Comparison of ENCODE assay signal across 14 cellular contexts in the genomic region with DNA sequence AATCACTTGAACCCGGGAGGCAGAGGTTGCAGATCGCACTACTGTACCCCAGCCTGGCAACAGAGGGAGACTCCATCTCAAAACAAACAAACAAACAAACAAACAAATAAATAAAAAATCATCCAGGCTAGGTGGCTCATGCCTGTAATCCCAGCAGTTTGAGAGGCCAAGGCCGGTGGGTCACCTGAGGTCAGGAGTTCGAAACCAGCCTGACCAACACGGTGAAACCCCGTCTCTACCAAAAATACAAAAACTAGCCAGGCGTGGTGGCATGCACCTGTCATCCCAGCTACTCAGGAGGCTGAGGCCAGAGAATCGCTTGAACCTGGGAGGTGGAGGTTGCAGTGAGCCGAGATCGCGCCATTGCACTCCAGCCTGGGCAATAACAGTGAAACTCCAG. TPM values are rescaled to one million over a fixed set of nuclear protein-coding genes. Genes with fewer than 3 reads are reported as not detected.
A peak's percentile ranks its signal among the peaks of the same experiment; 100 is the strongest.
DNase-seq lines count a peak whose midpoint lies in the region; ATAC-seq, FAIRE-seq and TF ChIP-seq lines count a peak whose summit lies in the region.
"Not testable (repeated sequence)": the region's sequence is repeated elsewhere in the genome, so short reads cannot be mapped to it uniquely, and the experiment has no call there.
"Had no signal": no experiment of that assay in that cellular context is flagged by ENCODE, and none has a peak within 500 bp of the region (broad histone marks: within the 10 kb centered on the region; RNA-seq: fewer than 3 reads in every experiment).

No MANE protein-coding gene starts in this region.

- H3K36me3 Mint-ChIP-seq in naive B cell = not testable (repeated sequence)

- WGBS in transverse colon (ENCODE audit: low coverage in 1 of 2), 2 donors = 78 to 82% methylated on average over 7 to 11 of the region's 11 CpGs

- not testable (repeated sequence) for TF ChIP-seq POLR2A in GM12891 (IDR thresholded peaks at IDR 0.05; ENCODE audit: low read depth, low read length); endothelial cell of umbilical vein (IDR thresholded peaks at IDR 0.05; ENCODE audit: low read depth, low read length); transverse colon (IDR thresholded peaks at IDR 0.05)

- FAIRE-seq in GM12891 (lab: Jason Lieb, UNC) = not testable (repeated sequence)
- FAIRE-seq in endothelial cell of umbilical vein (lab: Jason Lieb, UNC) = peak; percentile 73

- H3K27ac Mint-ChIP-seq in naive B cell = peak overlapping the region; percentile 28 to 93 (median 84)

- dilution Hi-C loops in endothelial cell of umbilical vein (cut with MboI; ENCODE audit: extremely low pct_ligation_motif_present, low sequenced_read_pairs) = not testable (repeated sequence)

- H3K4me1 ChIP-seq in KMS-11 (ENCODE audit: low read depth, poor library complexity, severe bottlenecking) (peaks cover 59% of the 10 kb centered on the region), OCI-LY1 (ENCODE audit: insufficient read depth, low read length, severe bottlenecking) (peaks cover 68% of the 10 kb centered on the region)
- H3K4me1 ChIP-seq in endothelial cell of umbilical vein (ENCODE audit: control insufficient read depth, extremely low read depth, insufficient read depth, low read length); transverse colon: not testable (repeated sequence)

- intact Hi-C loops in endothelial cell of umbilical vein (cut with micrococcal nuclease) = not testable (repeated sequence)
- intact Hi-C loops in transverse colon (cut with DNase I; ENCODE audit: low total_unique reads) = loop anchor here (10.0 kb wide), 1 partner anchor 568 kb away; no protein-coding TSS in a partner anchor

- H3K27ac ChIP-seq in KMS-11 (peak overlapping the region; percentile 95), OCI-LY1 (ENCODE audit: low read depth, low read length, poor library complexity, severe bottlenecking) (peak overlapping the region; percentile 93), SU-DHL-6 (ENCODE audit: low read depth, low read length) (peak overlapping the region; percentile 99)
- H3K27ac ChIP-seq in endothelial cell of umbilical vein (ENCODE audit: insufficient read depth, low read depth, low read length); transverse colon: not testable (repeated sequence)

- H3K9me1 ChIP-seq in endothelial cell of umbilical vein (replicated peaks; ENCODE audit: control insufficient read depth, extremely low read depth, insufficient read depth, low read length) = not testable (repeated sequence)

- not testable (repeated sequence) for DNase-seq in GM12891 (ENCODE audit: insufficient read length, low spot score); endothelial cell of umbilical vein (ENCODE audit: low read depth, low spot score); naive B cell
- peak; percentile 18 for DNase-seq in transverse colon

- in situ Hi-C loops in transverse colon (cut with MboI; ENCODE audit: low pct_ligation_motif_present in 1 of 4, low pct_unique_long_range_greater_than_20kb in 1 of 4, low sequenced_read_pairs in 3 of 4) = loop anchor here in 3 of 4 donors (10.0 to 25.0 kb wide), 2 partner anchors 92 to 99 kb away; no protein-coding TSS in a partner anchor

- POLR2A ChIA-PET in endothelial cell of umbilical vein (lab: Charles Lee) = not testable (repeated sequence)

- peak overlapping the region; percentile 89 for H3K4me2 ChIP-seq in KMS-11
- not testable (repeated sequence) for H3K4me2 ChIP-seq in OCI-LY1 (ENCODE audit: low read length); endothelial cell of umbilical vein (ENCODE audit: insufficient read depth, low read length)
- peak overlapping the region; percentile 100 for H3K4me2 ChIP-seq in SU-DHL-6 (ENCODE audit: low read depth, low read length, poor library complexity, severe bottlenecking)

- H3F3A ChIP-seq in OCI-LY1 (ENCODE audit: insufficient read depth, low read length) = not testable (repeated sequence)
- peaks cover 84% of the 10 kb centered on the region for H3F3A ChIP-seq in SU-DHL-6 (ENCODE audit: insufficient read depth)

- H3K4me1 Mint-ChIP-seq in naive B cell = peaks cover 48 to 86% (median 68%) of the 10 kb centered on the region in 3 donors

- H3K9ac ChIP-seq in KMS-11 (peak overlapping the region; percentile 91; the same call in 1 of the 2 replicates), SU-DHL-6 (ENCODE audit: low read length) (peak overlapping the region; percentile 83)
- H3K9ac ChIP-seq in OCI-LY1 (ENCODE audit: low read length); endothelial cell of umbilical vein (replicated peaks; ENCODE audit: extremely low read depth, insufficient read depth, low read length): not testable (repeated sequence)

- CTCF ChIA-PET in endothelial cell of umbilical vein (lab: Charles Lee) = interaction anchor here (1.9 kb wide), 2 partner anchors 14 to 105 kb away, joined by 4 to 7 read pairs; no protein-coding TSS in a partner anchor

- not testable (repeated sequence) for H3K9me2 ChIP-seq in OCI-LY1 (ENCODE audit: low read depth, low read length); SU-DHL-6 (replicated peaks; ENCODE audit: insufficient read depth, low read length)

- H3K27me3 ChIP-seq in KMS-11 (ENCODE audit: insufficient read depth, low read depth); OCI-LY1 (ENCODE audit: insufficient read depth, low read length); SU-DHL-6 (ENCODE audit: low read length); endothelial cell of umbilical vein (ENCODE audit: control insufficient read depth in 2 of 2, insufficient read depth in 2 of 2, low read length in 2 of 2); transverse colon: not testable (repeated sequence)

- not testable (repeated sequence) for H3K36me3 ChIP-seq in KMS-11 (ENCODE audit: insufficient read depth); OCI-LY1 (ENCODE audit: insufficient read depth, low read length); SU-DHL-6 (ENCODE audit: low read length); endothelial cell of umbilical vein (ENCODE audit: control insufficient read depth in 2 of 2, extremely low read depth in 1 of 2, insufficient read depth in 2 of 2, low read length in 2 of 2); transverse colon

- not testable (repeated sequence) for ATAC-seq in naive B cell (ENCODE audit: low read depth in 2 of 2)

- H3K4me3 ChIP-seq in KMS-11 (IDR thresholded peaks at IDR 0.05; ENCODE audit: insufficient read depth, low read depth, low read length); OCI-LY1 (ENCODE audit: low read depth, low read length, poor library complexity, severe bottlenecking); endothelial cell of umbilical vein (replicated peaks in 1 of 3; ENCODE audit: insufficient read depth in 1 of 3, low read depth in 1 of 3, low read length in 3 of 3); transverse colon: not testable (repeated sequence)
- H3K4me3 ChIP-seq in SU-DHL-6 (ENCODE audit: insufficient read depth, low read length, poor library complexity, severe bottlenecking) = peak overlapping the region; percentile 45

- H4K20me1 ChIP-seq in KMS-11 (ENCODE audit: insufficient read depth); OCI-LY1 (ENCODE audit: insufficient read depth, low read length); SU-DHL-6 (ENCODE audit: low read depth, low read length); endothelial cell of umbilical vein (replicated peaks; ENCODE audit: control insufficient read depth, extremely low read depth, insufficient read depth, low read length): not testable (repeated sequence)

- not testable (repeated sequence) for H3K9me3 ChIP-seq in OCI-LY1 (ENCODE audit: low read length); SU-DHL-6 (ENCODE audit: insufficient read depth, low read length); endothelial cell of umbilical vein (replicated peaks; ENCODE audit: control insufficient read depth, insufficient read depth, low read length); transverse colon

- not testable (repeated sequence) for TF ChIP-seq CTCF in KMS-11 (conservative IDR thresholded peaks at IDR 0.05; ENCODE audit: low read depth, low read length); OCI-LY1 (IDR thresholded peaks at IDR 0.05; ENCODE audit: low read length); SU-DHL-6 (IDR thresholded peaks at IDR 0.05; ENCODE audit: insufficient read depth, low read length, poor library complexity, severe bottlenecking); endothelial cell of umbilical vein (IDR thresholded peaks at IDR 0.05; ENCODE audit: extremely low read depth in 1 of 2, insufficient read depth in 1 of 2, low read depth in 1 of 2, low read length in 2 of 2); transverse colon (IDR thresholded peaks at IDR 0.05)

- BruUV-seq in endothelial cell of umbilical vein (replicated peaks; lab: Mats Ljungman, UMichigan) = not testable (repeated sequence)

- not testable (repeated sequence) for TF ChIP-seq EP300 in transverse colon (IDR thresholded peaks at IDR 0.05; ENCODE audit: low read depth)

- H3K79me2 ChIP-seq in KMS-11 (ENCODE audit: insufficient read depth, low read depth) (peaks cover 42% of the 10 kb centered on the region), SU-DHL-6 (ENCODE audit: insufficient read depth, low read length) (peaks cover 22% of the 10 kb centered on the region)
- not testable (repeated sequence) for H3K79me2 ChIP-seq in OCI-LY1 (ENCODE audit: insufficient read depth, low read length); endothelial cell of umbilical vein (ENCODE audit: control insufficient read depth, insufficient read depth, low read length)

- peak overlapping the region; percentile 32 to 84 (median 69) for H3K4me3 Mint-ChIP-seq in naive B cell

- not testable (repeated sequence) for H2AFZ ChIP-seq in KMS-11 (ENCODE audit: low read depth); OCI-LY1 (ENCODE audit: low read length); SU-DHL-6 (ENCODE audit: low read depth, low read length, severe bottlenecking); endothelial cell of umbilical vein (ENCODE audit: low read depth, low read length)

- H3K27me3 Mint-ChIP-seq in naive B cell = not testable (repeated sequence)

- H3K9me3 Mint-ChIP-seq in naive B cell = not testable (repeated sequence)

RNA-seq across cellular contexts. Expression of gene TNFRSF17, which starts 2.0 kb away (rescaled TPM):
- polyA plus RNA-seq in GM12891 (2012; ENCODE audit: low read depth, missing spikeins) = 107 TPM
- total RNA-seq in endothelial cell of umbilical vein (not detected in 2 replicates), transverse colon (1 to 10 TPM in 2 of 4 donors, not detected in 2; 1.2 to 6.0 TPM)
- polyA plus RNA-seq in endothelial cell of umbilical vein (not detected in 2 replicates), naive B cell (ENCODE audit: low read depth in 6 of 6) (10 to 100 TPM; 24.0 to 75.8 (median 39.7) TPM)
- not detected in 2 replicates for polyA plus RNA-seq in endothelial cell of umbilical vein (2011; cell fraction: cytosol; rRNA removed)
- polyA plus RNA-seq in endothelial cell of umbilical vein (2011; cell fraction: nucleus; rRNA removed) = not detected in 2 replicates
- not detected in 2 replicates for polyA plus RNA-seq in endothelial cell of umbilical vein (2012)
- not detected in 2 replicates for polyA minus RNA-seq in endothelial cell of umbilical vein
- polyA minus RNA-seq in endothelial cell of umbilical vein (2011; cell fraction: cytosol; rRNA and poly(A)+ RNA removed) = not detected
- polyA minus RNA-seq in endothelial cell of umbilical vein (2011; cell fraction: nucleus; rRNA and poly(A)+ RNA removed) = not detected in 2 replicates
- total RNA-seq: Caco-2; CD4-positive, alpha-beta T cell; Daoy; GM23338; HT-29; K562 had no signal
- polyA plus RNA-seq: BJ, GM23338, K562 had no signal

RNA-seq across cellular contexts. Expression of gene SNX29, which starts 13.6 kb away (rescaled TPM):
- polyA plus RNA-seq in GM12891 (2012; ENCODE audit: low read depth, missing spikeins) = 19.0 TPM
- 18.2 and 20.3 TPM in 2 replicates for total RNA-seq in endothelial cell of umbilical vein
- polyA plus RNA-seq in endothelial cell of umbilical vein = 4.1 and 4.2 TPM in 2 replicates
- 4.3 and 4.7 TPM in 2 replicates for polyA plus RNA-seq in endothelial cell of umbilical vein (2011; cell fraction: cytosol; rRNA removed)
- polyA plus RNA-seq in endothelial cell of umbilical vein (2011; cell fraction: nucleus; rRNA removed) = 9.3 and 10.7 TPM in 2 replicates
- polyA plus RNA-seq in endothelial cell of umbilical vein (2012) = 6.5 and 7.2 TPM in 2 replicates
- 21.4 and 43.0 TPM in 2 replicates for polyA minus RNA-seq in endothelial cell of umbilical vein
- 3.3 TPM for polyA minus RNA-seq in endothelial cell of umbilical vein (2011; cell fraction: cytosol; rRNA and poly(A)+ RNA removed)
- 54.9 and 56.9 TPM in 2 replicates for polyA minus RNA-seq in endothelial cell of umbilical vein (2011; cell fraction: nucleus; rRNA and poly(A)+ RNA removed)
- 100 to 1,000 TPM in 5 of 6 donors, 10 to 100 TPM in 1; 96.0 to 209 (median 155) TPM for polyA plus RNA-seq in naive B cell (ENCODE audit: low read depth in 6 of 6)
- total RNA-seq in transverse colon = 10 to 100 TPM; 18.1 to 36.3 (median 20.1) TPM

RNA-seq across cellular contexts. Expression of gene NPIPB2, which starts 21.1 kb away (rescaled TPM):
- polyA plus RNA-seq in GM12891 (2012; ENCODE audit: low read depth, missing spikeins) = 8.8 TPM
- 11.7 and 15.4 TPM in 2 replicates for total RNA-seq in endothelial cell of umbilical vein
- polyA plus RNA-seq in endothelial cell of umbilical vein = 5.8 and 8.7 TPM in 2 replicates
- polyA plus RNA-seq in endothelial cell of umbilical vein (2011; cell fraction: cytosol; rRNA removed) = 1.3 and 3.8 TPM in 2 replicates
- 60.8 and 62.2 TPM in 2 replicates for polyA plus RNA-seq in endothelial cell of umbilical vein (2011; cell fraction: nucleus; rRNA removed)
- 4.4 and 10.8 TPM in 2 replicates for polyA plus RNA-seq in endothelial cell of umbilical vein (2012)
- polyA minus RNA-seq in endothelial cell of umbilical vein = 23.2 and 40.7 TPM in 2 replicates
- not detected for polyA minus RNA-seq in endothelial cell of umbilical vein (2011; cell fraction: cytosol; rRNA and poly(A)+ RNA removed)
- 13.2 and 62.7 TPM in 2 replicates for polyA minus RNA-seq in endothelial cell of umbilical vein (2011; cell fraction: nucleus; rRNA and poly(A)+ RNA removed)
- polyA plus RNA-seq in naive B cell (ENCODE audit: low read depth in 6 of 6) = 1 to 10 TPM in 4 of 6 donors, not detected in 2; 1.4 to 8.7 (median 6.1) TPM
- 10 to 100 TPM in 3 of 4 donors, 1 to 10 TPM in 1; 8.7 to 92.3 (median 25.2) TPM for total RNA-seq in transverse colon
- total RNA-seq: Daoy had no signal

RNA-seq across cellular contexts. Expression of gene GSPT1, which starts 47.2 kb away (rescaled TPM):
- 67.9 TPM for polyA plus RNA-seq in GM12891 (2012; ENCODE audit: low read depth, missing spikeins)
- total RNA-seq in endothelial cell of umbilical vein (137 and 152 TPM in 2 replicates), transverse colon (10 to 100 TPM; 29.9 to 98.9 (median 64.6) TPM)
- polyA plus RNA-seq in endothelial cell of umbilical vein (31.2 and 40.3 TPM in 2 replicates), naive B cell (ENCODE audit: low read depth in 6 of 6) (10 to 100 TPM; 35.4 to 65.5 (median 54.3) TPM)
- 64.6 and 71.3 TPM in 2 replicates for polyA plus RNA-seq in endothelial cell of umbilical vein (2011; cell fraction: cytosol; rRNA removed)
- polyA plus RNA-seq in endothelial cell of umbilical vein (2011; cell fraction: nucleus; rRNA removed) = 59.3 and 75.3 TPM in 2 replicates
- polyA plus RNA-seq in endothelial cell of umbilical vein (2012) = 133 and 183 TPM in 2 replicates
- 42.4 and 69.4 TPM in 2 replicates for polyA minus RNA-seq in endothelial cell of umbilical vein
- 83.5 TPM for polyA minus RNA-seq in endothelial cell of umbilical vein (2011; cell fraction: cytosol; rRNA and poly(A)+ RNA removed)
- polyA minus RNA-seq in endothelial cell of umbilical vein (2011; cell fraction: nucleus; rRNA and poly(A)+ RNA removed) = 28.5 and 45.5 TPM in 2 replicates
